In genomic region chr11:119029069-119029339, GRCh38 we compare ENCODE assay signal across 12 cellular contexts. TPM values are rescaled to one million over a fixed set of nuclear protein-coding genes. Genes with fewer than 3 reads are reported as not detected.
DNase-seq lines count a peak whose midpoint lies in the region; ATAC-seq and TF ChIP-seq lines count a peak whose summit lies in the region.
"Had no signal": no experiment of that assay in that cellular context is flagged by ENCODE, and none has a peak within 500 bp of the region (broad histone marks: within the 10 kb centered on the region; RNA-seq: fewer than 3 reads in every experiment).

No MANE protein-coding gene starts in this region.

- peaks cover 18 to 53% (median 25%) of the 10 kb centered on the region in 4 donors for H3K4me1 Mint-ChIP-seq in CD4-positive, alpha-beta memory T cell

- TF ChIP-seq POLR2A in NB4 (IDR thresholded peaks at IDR 0.05; ENCODE audit: extremely low read depth, insufficient read length) = no peak

- H3K18ac ChIP-seq in neuronal stem cell (ENCODE audit: low read length) = peak overlapping the region; percentile 9

- no peak overlapping the region for H3K4ac ChIP-seq in neuronal stem cell (ENCODE audit: low read length)

- H2BK120ac ChIP-seq in neuronal stem cell (ENCODE audit: low read depth, low read length) = no peak overlapping the region

- TF ChIP-seq CTCF in NB4 (IDR thresholded peaks at IDR 0.05; ENCODE audit: low read depth, low read length) (no peak), dorsolateral prefrontal cortex (IDR thresholded peaks at IDR 0.05 in 54 of 56, conservative IDR thresholded peaks at IDR 0.05 in 2 of 56; ENCODE audit: low read depth in 1 of 56, partially characterized antibody in 56 of 56) (no peak)

- WGBS in neuronal stem cell (ENCODE audit: extremely low coverage in 2 of 2, insufficient read length in 2 of 2, insufficient replicate concordance in 1 of 2), 2 donors = no CpG with 5 or more reads among the region's 1 CpG

- no peaks in the 10 kb centered on the region for H3K27me3 Mint-ChIP-seq in CD4-positive, alpha-beta memory T cell

- ATAC-seq in GM19351 (IDR thresholded peaks at IDR 0.05; ENCODE audit: unreplicated experiment) (no peak), GM21576 (IDR thresholded peaks at IDR 0.05; ENCODE audit: unreplicated experiment) (no peak)
- ATAC-seq: Right ventricle myocardium inferior had no signal

- no peak for DNase-seq in CD4-positive, alpha-beta memory T cell
- no peak for DNase-seq in NB4 (ENCODE audit: low read depth)
- no peak for DNase-seq in dorsolateral prefrontal cortex
- DNase-seq in neuronal stem cell (ENCODE audit: low spot score) = no peak
- no peak for DNase-seq in D341Med (ENCODE audit: low spot score)
- no peak for DNase-seq in NCI-H187 (lab: John Stamatoyannopoulos, UW)
- DNase-seq: DMS53, left ventricle myocardium superior had no signal

- no peaks in the 10 kb centered on the region for H3K9me3 ChIP-seq in CD4-positive, alpha-beta memory T cell (ENCODE audit: control insufficient read depth in 1 of 2, low read length in 2 of 2)
- no peaks in the 10 kb centered on the region for H3K9me3 ChIP-seq in neuronal stem cell (replicated peaks in 1 of 2; ENCODE audit: control insufficient read depth in 2 of 2, insufficient read depth in 1 of 2, low read depth in 1 of 2, low read length in 2 of 2)

- H4K91ac ChIP-seq in neuronal stem cell (ENCODE audit: low read depth, low read length, poor library complexity) = no peak overlapping the region

- H3K27ac Mint-ChIP-seq in CD4-positive, alpha-beta memory T cell = peak overlapping the region; percentile 64 to 93 (median 85)

- H3K27ac ChIP-seq in CD4-positive, alpha-beta memory T cell (ENCODE audit: low read depth, low read length) = peak overlapping the region; percentile 76
- H3K27ac ChIP-seq in dorsolateral prefrontal cortex (peak overlapping the region in 44 of 59 donors; percentile 22 to 95 (median 86)), neuronal stem cell (replicated peaks; ENCODE audit: low read length) (no peak overlapping the region)
- H3K27ac ChIP-seq: epithelial cell of prostate had no signal

- CTCF ChIA-PET in CD4-positive, alpha-beta memory T cell (lab: Charles Lee; ENCODE audit: partially characterized antibody) = interaction anchor here (1.5 kb wide), 1 partner anchor 51 kb away, joined by 3 read pairs; no protein-coding TSS in a partner anchor

- peak overlapping the region in 1 of 2 donors; percentile 3 for H3K4me3 ChIP-seq in CD4-positive, alpha-beta memory T cell (ENCODE audit: low read length in 2 of 2)
- H3K4me3 ChIP-seq in NB4 (ENCODE audit: low read depth, low read length) (peak overlapping the region; percentile 21), dorsolateral prefrontal cortex (peak overlapping the region in 24 of 59 donors; percentile 7 to 96 (median 86)), neuronal stem cell (ENCODE audit: low read length in 2 of 2) (peak overlapping the region; percentile 0 to 4)

- peaks cover 27% of the 10 kb centered on the region for H3K4me1 ChIP-seq in CD4-positive, alpha-beta memory T cell (ENCODE audit: insufficient read depth, low read length)
- peaks cover 6 to 12% of the 10 kb centered on the region in 2 donors for H3K4me1 ChIP-seq in neuronal stem cell (ENCODE audit: control insufficient read depth in 2 of 2, insufficient read depth in 1 of 2, low read depth in 1 of 2, low read length in 2 of 2)

- no peak overlapping the region for H2AFZ ChIP-seq in neuronal stem cell (ENCODE audit: low read length)

- H2BK15ac ChIP-seq in neuronal stem cell (ENCODE audit: low read length) = no peak overlapping the region

- H3K27me3 ChIP-seq in CD4-positive, alpha-beta memory T cell (ENCODE audit: insufficient read depth, low read length) = no peaks in the 10 kb centered on the region
- H3K27me3 ChIP-seq in dorsolateral prefrontal cortex = no peaks in the 10 kb centered on the region
- H3K27me3 ChIP-seq in neuronal stem cell (ENCODE audit: control insufficient read depth in 3 of 3, insufficient read depth in 3 of 3, low read depth in 1 of 3, low read length in 3 of 3) = no peaks in the 10 kb centered on the region

- H2AK5ac ChIP-seq in neuronal stem cell (ENCODE audit: low read depth, low read length) = no peak overlapping the region

- POLR2A ChIA-PET in CD4-positive, alpha-beta memory T cell (lab: Charles Lee; ENCODE audit: partially characterized antibody) = interaction anchor here (1.6 to 6.2 kb wide), 3 partner anchors 11 to 65 kb away, joined by 5 to 135 read pairs (median 7); partner anchors contain the start of genes CENATAC, RPS25 and TRAPPC4

- H3K9me3 Mint-ChIP-seq in CD4-positive, alpha-beta memory T cell = no peaks in the 10 kb centered on the region

- H3K4me2 ChIP-seq in neuronal stem cell (ENCODE audit: insufficient read depth, low read length, poor library complexity, severe bottlenecking) = no peak overlapping the region

- intact Hi-C loops in CD4-positive, alpha-beta memory T cell (cut with micrococcal nuclease) = no loop called here
- intact Hi-C loops in dorsolateral prefrontal cortex (cut with DNase I) = no loop called here

- H3K36me3 ChIP-seq in CD4-positive, alpha-beta memory T cell (ENCODE audit: insufficient read depth, low read length) = peaks cover 16% of the 10 kb centered on the region
- H3K36me3 ChIP-seq in neuronal stem cell (replicated peaks in 1 of 2; ENCODE audit: control insufficient read depth in 2 of 2, insufficient read depth in 2 of 2, low read length in 2 of 2) = peaks cover 40 to 52% of the 10 kb centered on the region in 2 donors

- H3K4me3 Mint-ChIP-seq in CD4-positive, alpha-beta memory T cell = peak overlapping the region in 7 of 8 donors; percentile 78 to 90 (median 82)

- H3K9ac ChIP-seq in neuronal stem cell (ENCODE audit: low read depth, low read length, poor library complexity) = peak overlapping the region; percentile 47

- H2BK5ac ChIP-seq in neuronal stem cell (ENCODE audit: low read length) = no peak overlapping the region

- H3K36me3 Mint-ChIP-seq in CD4-positive, alpha-beta memory T cell = peaks cover 15 to 18% of the 10 kb centered on the region in 2 donors

- no peak overlapping the region for H4K8ac ChIP-seq in neuronal stem cell (ENCODE audit: low read depth, low read length)

- no peak overlapping the region for H3K14ac ChIP-seq in neuronal stem cell (ENCODE audit: low read length)

- H3K23ac ChIP-seq in neuronal stem cell (ENCODE audit: low read depth, low read length, poor library complexity) = peak overlapping the region; percentile 5

- no peak overlapping the region for H2BK12ac ChIP-seq in neuronal stem cell (ENCODE audit: low read length)

- H3K79me1 ChIP-seq in neuronal stem cell (ENCODE audit: low read depth, low read length) = peaks cover 19% of the 10 kb centered on the region

RNA-seq across cellular contexts. Expression of gene SLC37A4, which starts 1.7 kb away (rescaled TPM):
- 10 to 100 TPM; 14.6 to 14.8 TPM for total RNA-seq in CD4-positive, alpha-beta memory T cell
- 10 to 100 TPM; 10.6 to 13.0 TPM for polyA plus RNA-seq in CD4-positive, alpha-beta memory T cell
- 10 to 100 TPM in 100 of 120 experiments, 1 to 10 TPM in 20; 6.9 to 20.8 (median 12.6) TPM for total RNA-seq in dorsolateral prefrontal cortex
- 44.0 TPM for polyA plus RNA-seq in neuronal stem cell (2013, experiment 1 of 2)
- 44.3 TPM for polyA plus RNA-seq in neuronal stem cell (2013, experiment 2 of 2)

RNA-seq across cellular contexts. Expression of gene TRAPPC4, which starts 10.4 kb away (rescaled TPM):
- total RNA-seq in CD4-positive, alpha-beta memory T cell = 10 to 100 TPM; 89.2 to 97.3 TPM
- polyA plus RNA-seq in CD4-positive, alpha-beta memory T cell = 100 to 1,000 TPM in 1 of 2 donors, 10 to 100 TPM in 1; 92.1 to 116 TPM
- 10 to 100 TPM; 29.3 to 71.5 (median 49.7) TPM for total RNA-seq in dorsolateral prefrontal cortex
- polyA plus RNA-seq in neuronal stem cell (2013, experiment 1 of 2) = 72.1 TPM
- 74.9 TPM for polyA plus RNA-seq in neuronal stem cell (2013, experiment 2 of 2)

RNA-seq across cellular contexts. Expression of gene RPS25, which starts 10.9 kb away (rescaled TPM):
- total RNA-seq in CD4-positive, alpha-beta memory T cell = 1,000 to 10,000 TPM; 2,545 to 2,705 TPM
- polyA plus RNA-seq in CD4-positive, alpha-beta memory T cell = 1,000 to 10,000 TPM; 4,676 to 5,786 TPM
- total RNA-seq in dorsolateral prefrontal cortex = 100 to 1,000 TPM; 267 to 575 (median 429) TPM
- 3,221 TPM for polyA plus RNA-seq in neuronal stem cell (2013, experiment 1 of 2)
- polyA plus RNA-seq in neuronal stem cell (2013, experiment 2 of 2) = 3,219 TPM

RNA-seq across cellular contexts. Expression of gene HYOU1, which starts 28.0 kb away (rescaled TPM):
- 100 to 1,000 TPM; 136 to 146 TPM for total RNA-seq in CD4-positive, alpha-beta memory T cell
- 10 to 100 TPM; 24.1 to 27.9 TPM for polyA plus RNA-seq in CD4-positive, alpha-beta memory T cell
- total RNA-seq in dorsolateral prefrontal cortex = 100 to 1,000 TPM in 118 of 120 experiments, 10 to 100 TPM in 2; 94.9 to 199 (median 139) TPM
- 76.2 TPM for polyA plus RNA-seq in neuronal stem cell (2013, experiment 1 of 2)
- 79.0 TPM for polyA plus RNA-seq in neuronal stem cell (2013, experiment 2 of 2)

RNA-seq across cellular contexts. Expression of gene CENATAC, which starts 31.1 kb away (rescaled TPM):
- total RNA-seq in CD4-positive, alpha-beta memory T cell = 100 to 1,000 TPM; 109 to 114 TPM
- polyA plus RNA-seq in CD4-positive, alpha-beta memory T cell = 10 to 100 TPM; 13.3 to 16.9 TPM
- total RNA-seq in dorsolateral prefrontal cortex = 100 to 1,000 TPM in 1 of 120 experiments, 10 to 100 TPM in 119; 37.7 to 109 (median 64.9) TPM
- polyA plus RNA-seq in neuronal stem cell (2013, experiment 1 of 2) = 18.7 TPM
- polyA plus RNA-seq in neuronal stem cell (2013, experiment 2 of 2) = 20.9 TPM

Comparison
In these comparisons a context has a peak if more than half of its experiments do, and no peak if none do; other contexts are left out.
1. RNA of gene RPS25, which starts 10.9 kb away (total RNA-seq): 2,545 to 2,705 TPM in CD4-positive, alpha-beta memory T cell; 267 to 575 TPM in dorsolateral prefrontal cortex; every median in the first group is over 4 times any median in the second.